Comparison of ENCODE assay signal across 8 cellular contexts in the genomic region with DNA sequence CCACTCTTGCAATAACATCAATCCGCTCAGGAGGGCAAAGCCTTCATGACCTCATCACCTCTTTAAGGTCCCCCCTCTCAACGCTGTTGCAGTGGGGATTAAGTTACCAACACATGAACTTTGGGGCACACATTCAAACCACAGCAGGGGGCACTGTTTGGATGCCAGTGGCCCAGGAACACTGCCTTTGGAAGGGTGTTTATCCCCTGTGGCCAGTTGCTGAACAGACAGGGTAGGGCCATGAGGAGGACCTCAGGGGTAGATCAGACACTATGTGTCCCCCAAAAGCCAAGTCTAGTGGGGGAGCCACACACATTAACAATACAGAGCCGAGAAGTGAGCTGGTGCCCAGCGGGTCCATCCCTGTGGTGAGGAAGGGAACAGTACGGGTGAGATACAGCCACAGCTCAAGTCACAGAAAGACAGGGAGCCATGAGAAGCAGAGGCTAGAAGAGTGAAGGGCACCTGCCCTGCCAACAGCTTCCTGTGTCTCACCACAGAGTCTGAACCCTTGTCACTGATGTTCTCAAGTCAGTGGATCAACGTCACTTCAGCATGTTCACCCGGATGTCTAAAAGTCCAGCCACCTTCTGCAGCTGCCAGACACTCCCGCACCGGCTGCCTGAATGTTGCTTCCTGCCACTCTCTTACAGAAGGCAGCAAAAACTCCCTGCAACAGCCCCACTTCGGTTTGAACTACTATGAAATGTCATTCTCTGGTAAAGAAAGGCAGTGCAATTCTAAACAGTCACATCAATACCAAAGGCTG. TPM values are rescaled to one million over a fixed set of nuclear protein-coding genes. Genes with fewer than 3 reads are reported as not detected.
A peak's percentile ranks its signal among the peaks of the same experiment; 100 is the strongest.
DNase-seq lines count a peak whose midpoint lies in the region; ATAC-seq and TF ChIP-seq lines count a peak whose summit lies in the region.

No MANE protein-coding gene starts in this region.

- H3K27ac Mint-ChIP-seq in activated T-cell treated with anti-CD3 and anti-CD28 coated beads, Interleukin-2, amount 50 U/mL, for 24 hours: peak overlapping the region; percentile 95

- H3K4me1 ChIP-seq in mucosa of descending colon (ENCODE audit: low read depth) (no peaks in the 10 kb centered on the region), gastroesophageal sphincter (no peaks in the 10 kb centered on the region)

- peaks cover 50% of the 10 kb centered on the region for H3K4me1 Mint-ChIP-seq in activated T-cell treated with anti-CD3 and anti-CD28 coated beads, Interleukin-2, amount 50 U/mL, for 24 hours (ENCODE audit: low read depth)

- WGBS in gastroesophageal sphincter (ENCODE audit: low coverage in 1 of 2), 2 donors: 62 to 74% methylated on average over 7 to 10 of the region's 10 CpGs

- H3K36me3 ChIP-seq in mucosa of descending colon (ENCODE audit: low read depth): no peaks in the 10 kb centered on the region
- no peaks in the 10 kb centered on the region for H3K36me3 ChIP-seq in gastroesophageal sphincter

- no peaks in the 10 kb centered on the region for H3K36me3 Mint-ChIP-seq in activated T-cell treated with anti-CD3 and anti-CD28 coated beads, Interleukin-2, amount 50 U/mL, for 24 hours (ENCODE audit: low read depth)

- no peak for TF ChIP-seq POLR2A in gastroesophageal sphincter (IDR thresholded peaks at IDR 0.05)

- no peaks in the 10 kb centered on the region for H3K27me3 ChIP-seq in gastroesophageal sphincter

- H3K9me3 Mint-ChIP-seq in activated T-cell treated with anti-CD3 and anti-CD28 coated beads, Interleukin-2, amount 50 U/mL, for 24 hours: no peaks in the 10 kb centered on the region

- ATAC-seq in mucosa of descending colon (peak; percentile 85), gastroesophageal sphincter (no peak), HG03159 (IDR thresholded peaks at IDR 0.05; ENCODE audit: unreplicated experiment) (no peak), HG02970 (IDR thresholded peaks at IDR 0.05; ENCODE audit: low FRiP score, unreplicated experiment) (no peak)

- peak; percentile 45 for DNase-seq in NK-92 treated with Interleukin-12 subunit alpha and Interleukin-12 subunit beta, amount 100 ng/mL, for 24 hours (lab: John Stamatoyannopoulos, UW)
- DNase-seq in NK-92 (lab: John Stamatoyannopoulos, UW; ENCODE audit: unreplicated experiment) (no peak), LNCaP clone FGC (ENCODE audit: low read depth) (no peak), mucosa of descending colon (peak; percentile 24 to 70 (median 38))
- peak; percentile 75 for DNase-seq in activated T-cell treated with anti-CD3 and anti-CD28 coated beads, Interleukin-2, amount 50 U/mL, for 24 hours

- H3K4me3 Mint-ChIP-seq in activated T-cell treated with anti-CD3 and anti-CD28 coated beads, Interleukin-2, amount 50 U/mL, for 24 hours: peak overlapping the region; percentile 41

- TF ChIP-seq EP300 in gastroesophageal sphincter (IDR thresholded peaks at IDR 0.05): no peak

- no peaks in the 10 kb centered on the region for H3K27me3 Mint-ChIP-seq in activated T-cell treated with anti-CD3 and anti-CD28 coated beads, Interleukin-2, amount 50 U/mL, for 24 hours

- H3K4me3 ChIP-seq in LNCaP clone FGC (ENCODE audit: low read depth, low read length) (no peak overlapping the region), mucosa of descending colon (no peak overlapping the region), gastroesophageal sphincter (no peak overlapping the region)

- no peaks in the 10 kb centered on the region for H3K9me3 ChIP-seq in mucosa of descending colon
- no peaks in the 10 kb centered on the region for H3K9me3 ChIP-seq in gastroesophageal sphincter

- no peak overlapping the region for H3K27ac ChIP-seq in gastroesophageal sphincter

- intact Hi-C loops in mucosa of descending colon (cut with DNase I, micrococcal nuclease): no loop called here

- peak; percentile 16; the same call in 1 of the 2 replicates for TF ChIP-seq CTCF in LNCaP clone FGC (IDR thresholded peaks at IDR 0.05; ENCODE audit: control insufficient read depth, extremely low read depth, insufficient read depth)
- no peak for TF ChIP-seq CTCF in mucosa of descending colon (IDR thresholded peaks at IDR 0.05)
- TF ChIP-seq CTCF in gastroesophageal sphincter (IDR thresholded peaks at IDR 0.05): no peak

RNA-seq across cellular contexts. Expression of gene MXD4, which starts 19.9 kb away (rescaled TPM):
- total RNA-seq in mucosa of descending colon (10 to 100 TPM; 46.6 to 59.6 (median 52.6) TPM), gastroesophageal sphincter (10 to 100 TPM; 36.1 to 76.2 (median 55.6) TPM)

RNA-seq across cellular contexts. Expression of gene HAUS3, which starts 39.8 kb away (rescaled TPM):
- total RNA-seq in mucosa of descending colon (10 to 100 TPM in 2 of 3 donors, 1 to 10 TPM in 1; 9.9 to 13.7 (median 11.4) TPM), gastroesophageal sphincter (10 to 100 TPM in 3 of 4 donors, 1 to 10 TPM in 1; 10.0 to 16.3 (median 12.7) TPM)

RNA-seq across cellular contexts. Expression of gene POLN, which starts 39.8 kb away (rescaled TPM):
- 1 to 10 TPM; 1.4 to 4.6 (median 1.4) TPM for total RNA-seq in mucosa of descending colon
- total RNA-seq in gastroesophageal sphincter: 1 to 10 TPM; 1.5 to 4.6 (median 2.6) TPM

Comparison
In these comparisons a context has a peak if more than half of its experiments do, and no peak if none do; other contexts are left out.
1. DNase-seq: peak in NK-92 treated with Interleukin-12 subunit alpha and Interleukin-12 subunit beta, amount 100 ng/mL, for 24 hours (single experiment), activated T-cell treated with anti-CD3 and anti-CD28 coated beads, Interleukin-2, amount 50 U/mL, for 24 hours (single experiment) and mucosa of descending colon (3 of 3); none in NK-92 (single experiment) and LNCaP clone FGC (single experiment).